Comparison of ENCODE assay signal across 16 cellular contexts in genomic region chr11:9849384-9849783, GRCh38.
DNase-seq lines count a peak whose midpoint lies in the region; ATAC-seq, FAIRE-seq and TF ChIP-seq lines count a peak whose summit lies in the region.
"Had no signal": no experiment of that assay in that cellular context is flagged by ENCODE, and none has a peak within 500 bp of the region (broad histone marks: within the 10 kb centered on the region; RNA-seq: fewer than 3 reads in every experiment).

No MANE protein-coding gene starts in this region.

- no peak for TF ChIP-seq CTCF in NB4 (IDR thresholded peaks at IDR 0.05; ENCODE audit: low read depth, low read length)

- ATAC-seq in HG03378 (IDR thresholded peaks at IDR 0.05; ENCODE audit: unreplicated experiment) (no peak), GM19455 (IDR thresholded peaks at IDR 0.05; ENCODE audit: unreplicated experiment) (no peak), GM21825 (IDR thresholded peaks at IDR 0.05; ENCODE audit: unreplicated experiment) (no peak)
- ATAC-seq: HCT116 had no signal

- DNase-seq in H54 (ENCODE audit: insufficient read length, low spot score) (no peak), NB4 (ENCODE audit: low read depth) (peak; percentile 31), SKM-1 treated with dmso at 0.1 percent for 144 hours (lab: John Stamatoyannopoulos, UW; ENCODE audit: unreplicated experiment) (peak; percentile 42), midbrain (lab: John Stamatoyannopoulos, UW) (peak; percentile 5)
- DNase-seq in activated CD4-positive, alpha-beta T cell treated with anti-CD3 and anti-CD28 coated beads for 48 hours, result no peak
- DNase-seq: COR-L47, GF-D8, NCI-H1048, NCI-H1436 treated with DMSO at 0.1 percent for 48 hours, NCI-H2081, NCI-H748 treated with DMSO at 0.1 percent for 48 hours, SHP77 had no signal

- TF ChIP-seq POLR2A in H54 (IDR thresholded peaks at IDR 0.05; ENCODE audit: low read depth, low read length) (no peak), NB4 (IDR thresholded peaks at IDR 0.05; ENCODE audit: extremely low read depth, insufficient read length) (no peak)

- no peak overlapping the region for H3K4me3 ChIP-seq in NB4 (ENCODE audit: low read depth, low read length)

- peak; percentile 62 for FAIRE-seq in H54 (lab: Jason Lieb, UNC)

Comparison
In these comparisons a context has a peak if more than half of its experiments do, and no peak if none do; other contexts are left out.
1. DNase-seq: peak in NB4 (single experiment), SKM-1 treated with dmso at 0.1 percent for 144 hours (single experiment) and midbrain (single experiment); none in H54 (single experiment) and activated CD4-positive, alpha-beta T cell treated with anti-CD3 and anti-CD28 coated beads for 48 hours (single experiment).